28 cellular contexts compared by ENCODE assay signal in genomic region chr12:1356285-1356684, GRCh38.
"Had no signal": no experiment of that assay in that cellular context is flagged by ENCODE, and none has a peak within 500 bp of the region (broad histone marks: within the 10 kb centered on the region; RNA-seq: fewer than 3 reads in every experiment).

No MANE protein-coding gene starts in this region.

- ATAC-seq: activated CD4-positive, CD25-positive, alpha-beta regulatory T cell treated with anti-CD3 and anti-CD28 coated beads, Interleukin-2, amount 50 U/mL, for 24 hours; gastrocnemius medialis; pancreas; sciatic nerve had no signal

- FAIRE-seq: pancreas, TTC549 had no signal

- DNase-seq: activated CD4-positive, alpha-beta T cell treated with anti-CD3 and anti-CD28 coated beads for 48 hours; activated CD4-positive, alpha-beta T cell treated with anti-CD3 and anti-CD28 coated beads, Interleukin-2, amount 50 U/mL, for 48 hours; activated CD8-positive, alpha-beta memory T cell treated with anti-CD3 and anti-CD28 coated beads for 24 hours; activated effector memory CD4-positive, alpha-beta T cell treated with Interleukin-2 at 50 U/mL for 16 hours; activated naive CD4-positive, alpha-beta T cell treated with Interleukin-2 at 50 U/mL for 16 hours; brain microvascular endothelial cell; caudate nucleus; erythroblast; gastrocnemius medialis; glutamatergic neuron; islet precursor cell; left ventricle myocardium inferior; naive B cell; nephron progenitor cell; pancreas; retina; stimulated activated CD4-positive, alpha-beta T cell treated with anti-CD3 and anti-CD28 coated beads, Interleukin-15, amount 100 ng/mL, for 24 hours; stimulated activated naive CD4-positive, alpha-beta T cell; T-helper 9 cell; tibial artery; WERI-Rb-1 had no signal

- H3K9me3 ChIP-seq: ascending aorta, gastrocnemius medialis, left ventricle myocardium inferior, neutrophil, pancreas, prostate gland, suprapubic skin, tibial artery had no signal

- H3K4me1 ChIP-seq: ascending aorta, pancreas, prostate gland, suprapubic skin had no signal

- H3K27me3 ChIP-seq: ascending aorta, brain microvascular endothelial cell, gastrocnemius medialis, neutrophil, pancreas, suprapubic skin, tibial artery had no signal

- H3K27ac ChIP-seq: ascending aorta, gastrocnemius medialis, left ventricle myocardium inferior, neutrophil, pancreas, prostate gland, suprapubic skin, tibial artery, WERI-Rb-1 had no signal

- H3K36me3 ChIP-seq: ascending aorta, brain microvascular endothelial cell, gastrocnemius medialis, left ventricle myocardium inferior, neutrophil, pancreas, prostate gland, suprapubic skin, tibial artery, WERI-Rb-1 had no signal

- H3K4me3 ChIP-seq: ascending aorta, gastrocnemius medialis, left ventricle myocardium inferior, pancreas, prostate gland, suprapubic skin, tibial artery had no signal
